8 cellular contexts compared by ENCODE assay signal in the genomic region with DNA sequence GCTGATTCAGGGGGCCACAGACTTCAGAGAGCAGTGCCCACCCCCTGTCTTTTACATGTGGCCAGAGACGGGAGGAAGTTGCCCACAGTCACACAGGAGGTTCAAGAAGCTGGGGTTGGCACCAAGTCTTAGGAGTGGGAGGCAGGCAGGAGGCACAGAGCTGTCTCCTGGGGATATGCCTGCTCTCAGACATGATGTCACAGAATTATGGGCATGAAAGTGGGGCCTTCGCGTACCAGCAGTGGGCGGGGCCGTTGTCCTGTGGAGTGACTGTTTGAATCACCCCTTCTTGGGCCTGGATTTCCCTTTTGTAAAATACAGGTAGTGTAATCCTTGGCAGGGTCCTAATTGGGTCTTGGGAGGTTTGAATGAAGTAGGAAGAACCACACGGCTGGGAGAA.
A peak's percentile ranks its signal among the peaks of the same experiment; 100 is the strongest.
DNase-seq lines count a peak whose midpoint lies in the region; ATAC-seq and TF ChIP-seq lines count a peak whose summit lies in the region.

No MANE protein-coding gene starts in this region.

- 61% methylated on average over 6 of the region's 6 CpGs for WGBS in mammary epithelial cell (ENCODE audit: low coverage, missing lambda C conversion rate)

- H3K36me3 ChIP-seq in mammary epithelial cell (ENCODE audit: insufficient read depth, low read length): no peaks in the 10 kb centered on the region
- no peaks in the 10 kb centered on the region for H3K36me3 ChIP-seq in parathyroid adenoma (ENCODE audit: control insufficient read depth, insufficient read depth, low read length)

- ATAC-seq in GM19043 (IDR thresholded peaks at IDR 0.05; ENCODE audit: low read depth, unreplicated experiment) (peak; percentile 11), HG03354 (IDR thresholded peaks at IDR 0.05; ENCODE audit: poor library complexity, severe bottlenecking, unreplicated experiment) (peak; percentile 39)

- H3K9ac ChIP-seq in mammary epithelial cell (ENCODE audit: insufficient read depth, low read length) (no peak overlapping the region), parathyroid adenoma (no peak overlapping the region)

- H3K4me1 ChIP-seq in mammary epithelial cell (ENCODE audit: insufficient read depth, low read length) (peaks cover 70% of the 10 kb centered on the region), parathyroid adenoma (peaks cover 25% of the 10 kb centered on the region)

- H3K79me2 ChIP-seq in mammary epithelial cell (ENCODE audit: insufficient read depth, low read length) (peaks cover 5% of the 10 kb centered on the region), parathyroid adenoma (peaks cover 84% of the 10 kb centered on the region)

- no peaks in the 10 kb centered on the region for H3K27me3 ChIP-seq in mammary epithelial cell (ENCODE audit: insufficient read depth, low read length)
- no peaks in the 10 kb centered on the region for H3K27me3 ChIP-seq in parathyroid adenoma (ENCODE audit: control insufficient read depth, insufficient read depth, low read length)

- in situ Hi-C loops in mammary epithelial cell (cut with MboI; ENCODE audit: low sequenced_read_pairs in 2 of 2) (no loop called here), GM13977 (cut with MboI; ENCODE audit: low pct_unique_long_range_greater_than_20kb, low sequenced_read_pairs, unreplicated experiment) (no loop called here)

- TF ChIP-seq CTCF in mammary epithelial cell (conservative IDR thresholded peaks at IDR 0.05 in 1 of 2, IDR thresholded peaks at IDR 0.05 in 1 of 2; ENCODE audit: extremely low read depth in 1 of 2, insufficient read depth in 1 of 2, low read depth in 1 of 2, low read length in 2 of 2): no peak
- no peak for TF ChIP-seq CTCF in parathyroid adenoma (IDR thresholded peaks at IDR 0.05)
- no peak for TF ChIP-seq CTCF in GM13977 (IDR thresholded peaks at IDR 0.05; ENCODE audit: extremely low read depth, insufficient read depth, missing control alignments)

- BruUV-seq in mammary epithelial cell (replicated peaks; lab: Mats Ljungman, UMichigan): no TSS peak

- CTCF ChIA-PET in mammary epithelial cell (lab: Charles Lee; ENCODE audit: low non-redundant PET): no interaction called here

- H3K4me2 ChIP-seq in mammary epithelial cell (ENCODE audit: insufficient read depth, low read depth, low read length): no peak overlapping the region
- no peak overlapping the region for H3K4me2 ChIP-seq in parathyroid adenoma (ENCODE audit: low read length)

- intact Hi-C loops in mammary epithelial cell (cut with micrococcal nuclease): no loop called here

- H2AFZ ChIP-seq in mammary epithelial cell (ENCODE audit: low read depth, low read length): no peak overlapping the region
- no peak overlapping the region for H2AFZ ChIP-seq in parathyroid adenoma

- H3K9me3 ChIP-seq in mammary epithelial cell (replicated peaks; ENCODE audit: insufficient read depth, low read length) (no peaks in the 10 kb centered on the region), parathyroid adenoma (ENCODE audit: control insufficient read depth, low read length) (no peaks in the 10 kb centered on the region)

- DNase-seq in A172 (ENCODE audit: low spot score): peak; percentile 45
- peak; percentile 33 for DNase-seq in mammary epithelial cell
- no peak for DNase-seq in GM13977 (ENCODE audit: low spot score)
- no peak for DNase-seq in cerebellar cortex (ENCODE audit: low spot score)
- DNase-seq in activated CD8-positive, alpha-beta memory T cell treated with anti-CD3 and anti-CD28 coated beads, Interleukin-2, amount 50 U/mL, for 4 hours: no peak

- H3K27ac ChIP-seq in mammary epithelial cell (ENCODE audit: insufficient read depth, low read depth, low read length): peak overlapping the region; percentile 4
- H3K27ac ChIP-seq in parathyroid adenoma: peak overlapping the region; percentile 59

- dilution Hi-C loops in mammary epithelial cell (cut with HindIII; ENCODE audit: low sequenced_read_pairs): no loop called here

- no peak overlapping the region for H3K4me3 ChIP-seq in mammary epithelial cell (replicated peaks in 1 of 3; ENCODE audit: insufficient read depth in 1 of 3, low read depth in 2 of 3, low read length in 3 of 3)
- H3K4me3 ChIP-seq in parathyroid adenoma (ENCODE audit: low read depth, low read length): no peak overlapping the region

- H4K20me1 ChIP-seq in mammary epithelial cell (ENCODE audit: insufficient read depth, low read length): no peaks in the 10 kb centered on the region

Comparison
In these comparisons a context has a peak if more than half of its experiments do, and no peak if none do; other contexts are left out.
1. DNase-seq: peak in A172 (single experiment) and mammary epithelial cell (single experiment); none in GM13977 (single experiment), cerebellar cortex (single experiment) and activated CD8-positive, alpha-beta memory T cell treated with anti-CD3 and anti-CD28 coated beads, Interleukin-2, amount 50 U/mL, for 4 hours (single experiment).